Comparison of ENCODE assay signal across 8 cellular contexts in genomic region chr10:110206988-110207804, GRCh38. TPM values are rescaled to one million over a fixed set of nuclear protein-coding genes. Genes with fewer than 3 reads are reported as not detected.
DNase-seq lines count a peak whose midpoint lies in the region; ATAC-seq and TF ChIP-seq lines count a peak whose summit lies in the region.

TSS of gene MXI1 (plus strand) at chr10:110207605. CDS start at chr10:110207809, 204 bp downstream.

- H3K27ac ChIP-seq in CD8-positive, alpha-beta memory T cell (ENCODE audit: low read depth, low read length) = peak within 1 kb of the TSS; percentile 69
- peak within 1 kb of the TSS; percentile 79 to 93 for H3K27ac ChIP-seq in esophagus (ENCODE audit: low read depth in 2 of 2, low read length in 1 of 2)

- peaks cover 25 to 41% (median 32%) of the 10 kb centered on the region in 3 donors for H3K4me1 Mint-ChIP-seq in CD8-positive, alpha-beta memory T cell

- 4 to 5% methylated on average over 36 to 37 of the region's 37 CpGs for WGBS in esophagus, 2 donors

- peak within 1 kb of the TSS; percentile 81 for H3K4me3 ChIP-seq in CD8-positive, alpha-beta memory T cell (ENCODE audit: low read length)
- peak within 1 kb of the TSS; percentile 69 to 72 for H3K4me3 ChIP-seq in esophagus (ENCODE audit: low read depth in 1 of 2, low read length in 2 of 2)

- ATAC-seq in HG03159 (IDR thresholded peaks at IDR 0.05; ENCODE audit: unreplicated experiment) = peak; percentile 48

- peaks cover 4 to 25% of the 10 kb centered on the region in 2 donors for H3K27me3 Mint-ChIP-seq in CD8-positive, alpha-beta memory T cell

- H3K27ac Mint-ChIP-seq in CD8-positive, alpha-beta memory T cell = peak within 1 kb of the TSS; percentile 73 to 98 (median 95)

- DNase-seq in CD8-positive, alpha-beta memory T cell = peak in 3 of 5 donors; percentile 23 to 58 (median 28)
- DNase-seq in GM19238 (ENCODE audit: insufficient read length, low spot score) = peak; percentile 60
- DNase-seq in NCI-H748 (lab: John Stamatoyannopoulos, UW; ENCODE audit: unreplicated experiment) = peak; percentile 77
- peak; percentile 65 for DNase-seq in activated CD8-positive, alpha-beta memory T cell treated with anti-CD3 and anti-CD28 coated beads, Interleukin-2, amount 50 U/mL, for 48 hours
- peak; percentile 77 for DNase-seq in midbrain (lab: John Stamatoyannopoulos, UW)

- POLR2A ChIA-PET in CD8-positive, alpha-beta memory T cell (lab: Charles Lee) = interaction anchor here (1.3 to 6.6 kb wide), 7 partner anchors 14 to 98 kb away, joined by 7 to 117 read pairs (median 38); partner anchors contain the start of gene SMNDC1

- peaks cover 16% of the 10 kb centered on the region for H3K4me1 ChIP-seq in CD8-positive, alpha-beta memory T cell (ENCODE audit: insufficient read depth, low read length)
- H3K4me1 ChIP-seq in esophagus (ENCODE audit: control insufficient read depth in 2 of 2, insufficient read depth in 2 of 2, low read length in 1 of 2) = peaks cover 0 to 5% of the 10 kb centered on the region in 2 donors

- peaks cover 5% of the 10 kb centered on the region for H3K27me3 ChIP-seq in CD8-positive, alpha-beta memory T cell (ENCODE audit: insufficient read depth, low read length, poor library complexity, severe bottlenecking)
- no peaks in the 10 kb centered on the region for H3K27me3 ChIP-seq in esophagus (ENCODE audit: control insufficient read depth in 1 of 2, insufficient read depth in 2 of 2, low read length in 2 of 2)

- H3K4me3 Mint-ChIP-seq in CD8-positive, alpha-beta memory T cell = peak within 1 kb of the TSS; percentile 89 to 99 (median 95)

- CTCF ChIA-PET in CD8-positive, alpha-beta memory T cell (lab: Charles Lee) = interaction anchor here (0.6 to 9.7 kb wide), 14 partner anchors 11 to 98 kb away, joined by 3 to 179 read pairs (median 5); partner anchors contain the start of gene SMNDC1

- no peaks in the 10 kb centered on the region for H3K36me3 ChIP-seq in CD8-positive, alpha-beta memory T cell (ENCODE audit: insufficient read depth, low read length)
- no peaks in the 10 kb centered on the region for H3K36me3 ChIP-seq in esophagus (ENCODE audit: control insufficient read depth in 2 of 2, insufficient read depth in 2 of 2, low read length in 1 of 2)

- peaks cover 0 to 2% (median 0%) of the 10 kb centered on the region in 5 donors for H3K9me3 Mint-ChIP-seq in CD8-positive, alpha-beta memory T cell

- H3K36me3 Mint-ChIP-seq in CD8-positive, alpha-beta memory T cell = peaks cover 0 to 23% (median 0%) of the 10 kb centered on the region in 3 donors

- no peak for TF ChIP-seq CTCF in subcutaneous adipose tissue (IDR thresholded peaks at IDR 0.05; ENCODE audit: low read depth)

- H3K9me3 ChIP-seq in CD8-positive, alpha-beta memory T cell (ENCODE audit: low read length) = no peaks in the 10 kb centered on the region
- no peaks in the 10 kb centered on the region for H3K9me3 ChIP-seq in esophagus (ENCODE audit: control insufficient read depth in 2 of 2, insufficient read depth in 1 of 2, low read depth in 1 of 2, low read length in 1 of 2)

RNA-seq across cellular contexts. Expression of gene MXI1, which starts in this region (rescaled TPM):
- total RNA-seq in CD8-positive, alpha-beta memory T cell = 1 to 10 TPM; 8.6 to 9.2 TPM
- polyA plus RNA-seq in CD8-positive, alpha-beta memory T cell = 32.3 TPM
- 10 to 100 TPM; 18.4 to 25.9 TPM for polyA plus RNA-seq in esophagus
- 100 to 1,000 TPM in 1 of 4 donors, 10 to 100 TPM in 3; 58.2 to 100 (median 82.2) TPM for total RNA-seq in subcutaneous adipose tissue

Comparison
In these comparisons a context has a peak if more than half of its experiments do, and no peak if none do; other contexts are left out.
1. Peak in every context shown above with its lines: DNase-seq, ATAC-seq, H3K4me3 ChIP-seq and H3K27ac ChIP-seq.
2. RNA of gene MXI1 (total RNA-seq): 58.2 to 100 TPM in subcutaneous adipose tissue; 8.6 to 9.2 TPM in CD8-positive, alpha-beta memory T cell; every median in the first group is over 4 times any median in the second.